ENCODE assay signal across 26 cellular contexts in genomic region chr10:30834636-30835035, GRCh38.
DNase-seq lines count a peak whose midpoint lies in the region; ATAC-seq and TF ChIP-seq lines count a peak whose summit lies in the region.
"Had no signal": no experiment of that assay in that cellular context is flagged by ENCODE, and none has a peak within 500 bp of the region (broad histone marks: within the 10 kb centered on the region; RNA-seq: fewer than 3 reads in every experiment).

No MANE protein-coding gene starts in this region.

- H4K91ac ChIP-seq in neuronal stem cell (ENCODE audit: low read depth, low read length, poor library complexity): no peak overlapping the region

- H3K79me1 ChIP-seq in neuronal stem cell (ENCODE audit: low read depth, low read length): no peaks in the 10 kb centered on the region

- H3K36me3 ChIP-seq in neuronal stem cell (replicated peaks in 1 of 2; ENCODE audit: control insufficient read depth in 2 of 2, insufficient read depth in 2 of 2, low read length in 2 of 2) (no peaks in the 10 kb centered on the region), aorta (ENCODE audit: control insufficient read depth in 1 of 2, insufficient read depth in 2 of 2, low read length in 1 of 2) (no peaks in the 10 kb centered on the region), hepatocyte (replicated peaks; ENCODE audit: insufficient read depth, low read depth) (no peaks in the 10 kb centered on the region)
- H3K36me3 ChIP-seq: MG63, SJSA1 had no signal

- H3K9me3 Mint-ChIP-seq in brain: peaks cover 9 to 16% (median 11%) of the 10 kb centered on the region in 5 experiments

- H2BK12ac ChIP-seq in neuronal stem cell (ENCODE audit: low read length): no peak overlapping the region

- H2BK120ac ChIP-seq in neuronal stem cell (ENCODE audit: low read depth, low read length): no peak overlapping the region

- H3K9ac ChIP-seq in neuronal stem cell (ENCODE audit: low read depth, low read length, poor library complexity): no peak overlapping the region
- H3K9ac ChIP-seq: GM23248 had no signal

- no peak overlapping the region for H3K4ac ChIP-seq in neuronal stem cell (ENCODE audit: low read length)

- H3K27ac ChIP-seq in neuronal stem cell (replicated peaks; ENCODE audit: low read length): peak overlapping the region; percentile 82
- H3K27ac ChIP-seq in aorta (ENCODE audit: low read depth in 1 of 2, low read length in 2 of 2): no peak overlapping the region
- no peak overlapping the region for H3K27ac ChIP-seq in hepatocyte
- H3K27ac ChIP-seq: GM23248, PC-9, SJSA1 had no signal

- H3K27me3 Mint-ChIP-seq in brain: peaks cover 5% of the 10 kb centered on the region

- H2BK5ac ChIP-seq in neuronal stem cell (ENCODE audit: low read length): no peak overlapping the region

- H3K9me2 ChIP-seq in hepatocyte (replicated peaks; ENCODE audit: insufficient read depth): no peaks in the 10 kb centered on the region

- no peaks in the 10 kb centered on the region for H3K79me2 ChIP-seq in hepatocyte

- peaks cover 19% of the 10 kb centered on the region for H3K36me3 Mint-ChIP-seq in brain

- H2BK15ac ChIP-seq in neuronal stem cell (ENCODE audit: low read length): no peak overlapping the region

- H3K4me3 Mint-ChIP-seq in brain: peak overlapping the region in 2 of 5 experiments; percentile 1 to 61

- no peak overlapping the region for H3K14ac ChIP-seq in neuronal stem cell (ENCODE audit: low read length)

- peaks cover 67% of the 10 kb centered on the region for H3K4me1 Mint-ChIP-seq in brain

- H3K4me2 ChIP-seq in neuronal stem cell (ENCODE audit: insufficient read depth, low read length, poor library complexity, severe bottlenecking): no peak overlapping the region
- H3K4me2 ChIP-seq in hepatocyte: no peak overlapping the region
- H3K4me2 ChIP-seq: PC-9 had no signal

- H3K4me1 ChIP-seq in neuronal stem cell (ENCODE audit: control insufficient read depth in 2 of 2, insufficient read depth in 1 of 2, low read depth in 1 of 2, low read length in 2 of 2) (peaks cover 0 to 23% of the 10 kb centered on the region in 2 donors), aorta (ENCODE audit: control insufficient read depth in 1 of 2, insufficient read depth in 2 of 2, low read length in 2 of 2) (peaks cover 0 to 1% of the 10 kb centered on the region in 2 donors), hepatocyte (ENCODE audit: insufficient read depth) (no peaks in the 10 kb centered on the region)

- no peak overlapping the region for H2AK5ac ChIP-seq in neuronal stem cell (ENCODE audit: low read depth, low read length)

- intact Hi-C loops in aorta (cut with DNase I): no loop called here

- no CpG with 5 or more reads among the region's 2 CpGs for WGBS in neuronal stem cell (ENCODE audit: extremely low coverage in 2 of 2, insufficient read length in 2 of 2, insufficient replicate concordance in 1 of 2), 2 donors
- 82 to 85% methylated on average over 2 of the region's 2 CpGs for WGBS in aorta, 2 donors
- WGBS in hepatocyte (ENCODE audit: low lambda C conversion rate, missing lambda C conversion rate): 60% methylated on average over 2 of the region's 2 CpGs

- H3K4me3 ChIP-seq in neuronal stem cell (ENCODE audit: low read length in 2 of 2) (no peak overlapping the region), aorta (ENCODE audit: low read length in 2 of 2) (no peak overlapping the region), hepatocyte (no peak overlapping the region)
- H3K4me3 ChIP-seq: GM23248, MG63, PC-9, SJSA1 had no signal

- H2AFZ ChIP-seq in neuronal stem cell (ENCODE audit: low read length) (no peak overlapping the region), hepatocyte (no peak overlapping the region)
- H2AFZ ChIP-seq: GM23248, PC-9 had no signal

- H3K27ac Mint-ChIP-seq in brain: peak overlapping the region; percentile 9 to 79 (median 57)

- H3K18ac ChIP-seq in neuronal stem cell (ENCODE audit: low read length): no peak overlapping the region

- H3K23ac ChIP-seq in neuronal stem cell (ENCODE audit: low read depth, low read length, poor library complexity): no peak overlapping the region

- no peaks in the 10 kb centered on the region for H4K20me1 ChIP-seq in hepatocyte (ENCODE audit: insufficient read depth, poor library complexity, severe bottlenecking)

- no peak overlapping the region for H4K8ac ChIP-seq in neuronal stem cell (ENCODE audit: low read depth, low read length)

- TF ChIP-seq CTCF in brain (conservative IDR thresholded peaks at IDR 0.05): no peak
- TF ChIP-seq CTCF in hepatocyte (IDR thresholded peaks at IDR 0.05; ENCODE audit: poor library complexity): no peak

- ATAC-seq in aorta (ENCODE audit: low FRiP score): peak; percentile 51
- no peak for ATAC-seq in HG02870 (IDR thresholded peaks at IDR 0.05; ENCODE audit: unreplicated experiment)
- no peak for ATAC-seq in HG02885 (IDR thresholded peaks at IDR 0.05; ENCODE audit: poor library complexity, unreplicated experiment)

- DNase-seq in NCI-H1105 treated with DMSO at 0.1 percent for 48 hours (lab: John Stamatoyannopoulos, UW) (peak; percentile 53), NCI-H1105 (lab: John Stamatoyannopoulos, UW) (no peak), neuronal stem cell (ENCODE audit: low spot score) (peak; percentile 81), aorta (no peak), hepatocyte (ENCODE audit: low spot score) (no peak)
- DNase-seq: 8988T; ACHN; Calu3; DMS53; GM23248; H7; KG1; MG63; NCI-H1436; NCI-H187 treated with DMSO at 0.1 percent for 48 hours; NCI-H2171 treated with DMSO at 0.1 percent for 48 hours; NCI-H446 treated with DMSO at 0.1 percent for 48 hours; NCI-H526; NCI-H82; NK-92 treated with Interleukin-12 subunit alpha and Interleukin-12 subunit beta, amount 100 ng/mL, for 24 hours; PC-9; Right ventricle myocardium superior had no signal

- H3K9me3 ChIP-seq in neuronal stem cell (replicated peaks in 1 of 2; ENCODE audit: control insufficient read depth in 2 of 2, insufficient read depth in 1 of 2, low read depth in 1 of 2, low read length in 2 of 2) (peaks cover 0 to 3% of the 10 kb centered on the region in 2 donors), aorta (ENCODE audit: control insufficient read depth, low read length) (no peaks in the 10 kb centered on the region), hepatocyte (ENCODE audit: low read depth) (no peaks in the 10 kb centered on the region)
- H3K9me3 ChIP-seq: MG63, SJSA1 had no signal

- no peaks in the 10 kb centered on the region for H3K27me3 ChIP-seq in neuronal stem cell (ENCODE audit: control insufficient read depth in 3 of 3, insufficient read depth in 3 of 3, low read depth in 1 of 3, low read length in 3 of 3)
- H3K27me3 ChIP-seq in aorta (ENCODE audit: control insufficient read depth in 1 of 2, insufficient read depth in 2 of 2, low read length in 1 of 2): no peaks in the 10 kb centered on the region
- no peaks in the 10 kb centered on the region for H3K27me3 ChIP-seq in hepatocyte
- H3K27me3 ChIP-seq: MG63, SJSA1 had no signal

Comparison
In these comparisons a context has a peak if more than half of its experiments do, and no peak if none do; other contexts are left out.
1. DNase-seq: peak in NCI-H1105 treated with DMSO at 0.1 percent for 48 hours (single experiment) and neuronal stem cell (single experiment); none in NCI-H1105 (single experiment), aorta (0 of 2) and hepatocyte (single experiment).